Comparison of ENCODE assay signal across 1 cellular context in the genomic region with DNA sequence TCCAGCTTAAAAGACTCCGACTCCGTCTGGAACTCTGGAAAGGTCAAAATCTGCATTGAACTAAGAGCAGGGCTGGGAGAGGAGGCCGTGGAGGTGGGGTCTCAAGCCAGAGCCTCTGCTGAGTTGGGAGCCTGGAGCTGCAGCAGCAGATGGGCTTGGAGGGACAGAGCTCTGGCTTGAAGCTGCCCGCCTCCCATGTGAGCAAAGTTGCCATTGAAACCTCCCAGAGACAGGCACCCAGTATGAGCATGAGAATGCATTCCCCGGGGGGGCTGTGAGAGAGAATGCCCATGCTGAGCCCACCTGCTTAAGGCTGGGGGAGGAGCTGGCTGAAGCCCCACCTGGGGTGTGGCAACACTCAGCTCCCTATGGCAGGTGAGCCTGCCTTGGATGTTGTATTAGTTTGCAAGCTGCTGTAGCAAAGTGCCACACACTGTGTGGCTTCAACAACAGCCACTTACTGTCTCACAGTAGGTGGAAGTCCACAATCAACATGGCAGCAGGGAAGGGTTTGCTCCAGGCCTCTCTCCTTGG.
TF ChIP-seq lines count a peak whose summit lies in the region.

No MANE protein-coding gene starts in this region.

TF ChIP-seq in H1, 55 proteins besides CTCF, POLR2A, EP300 and RAD21 (continued from another document):
- TF ChIP-seq, protein P1, sequence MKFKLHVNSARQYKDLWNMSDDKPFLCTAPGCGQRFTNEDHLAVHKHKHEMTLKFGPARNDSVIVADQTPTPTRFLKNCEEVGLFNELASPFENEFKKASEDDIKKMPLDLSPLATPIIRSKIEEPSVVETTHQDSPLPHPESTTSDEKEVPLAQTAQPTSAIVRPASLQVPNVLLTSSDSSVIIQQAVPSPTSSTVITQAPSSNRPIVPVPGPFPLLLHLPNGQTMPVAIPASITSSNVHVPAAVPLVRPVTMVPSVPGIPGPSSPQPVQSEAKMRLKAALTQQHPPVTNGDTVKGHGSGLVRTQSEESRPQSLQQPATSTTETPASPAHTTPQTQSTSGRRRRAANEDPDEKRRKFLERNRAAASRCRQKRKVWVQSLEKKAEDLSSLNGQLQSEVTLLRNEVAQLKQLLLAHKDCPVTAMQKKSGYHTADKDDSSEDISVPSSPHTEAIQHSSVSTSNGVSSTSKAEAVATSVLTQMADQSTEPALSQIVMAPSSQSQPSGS (IDR thresholded peaks at IDR 0.05; ENCODE audit: low read length): no peak
- TF ChIP-seq CHD7 (IDR thresholded peaks at IDR 0.05; ENCODE audit: insufficient replicate concordance, low read length) (no peak), CHD1 (IDR thresholded peaks at IDR 0.05; ENCODE audit: low read depth, low read length) (no peak), HDAC6 (IDR thresholded peaks at IDR 0.05; ENCODE audit: low read depth, low read length) (no peak), SP4 (IDR thresholded peaks at IDR 0.05; ENCODE audit: low read length) (no peak), SUZ12 (IDR thresholded peaks at IDR 0.05; ENCODE audit: low read length) (no peak), NRF1 (IDR thresholded peaks at IDR 0.05; ENCODE audit: low read depth, low read length) (no peak), BRCA1 (IDR thresholded peaks at IDR 0.05; ENCODE audit: low read depth, low read length) (no peak), PHF8 (conservative IDR thresholded peaks at IDR 0.05; ENCODE audit: low read depth, low read length) (no peak), JUN (IDR thresholded peaks at IDR 0.05; ENCODE audit: low read depth, low read length) (no peak), TAF7 (optimal IDR thresholded peaks at IDR 0.05; ENCODE audit: borderline replicate concordance, low read depth, low read length) (no peak), KDM4A (IDR thresholded peaks at IDR 0.05; ENCODE audit: low read depth, low read length, severe bottlenecking) (no peak), MAFK (IDR thresholded peaks at IDR 0.05; ENCODE audit: low read depth, low read length) (no peak), POU5F1 (IDR thresholded peaks at IDR 0.05; ENCODE audit: low read depth, low read length) (no peak)
